In genomic region chr2:75432761-75433361, GRCh38 we compare ENCODE assay signal across 9 cellular contexts.
A peak's percentile ranks its signal among the peaks of the same experiment; 100 is the strongest.
DNase-seq lines count a peak whose midpoint lies in the region; ATAC-seq and TF ChIP-seq lines count a peak whose summit lies in the region.
"Had no signal": no experiment of that assay in that cellular context is flagged by ENCODE, and none has a peak within 500 bp of the region (broad histone marks: within the 10 kb centered on the region; RNA-seq: fewer than 3 reads in every experiment).

No MANE protein-coding gene starts in this region.

- H3K36me3 Mint-ChIP-seq in CD8-positive, alpha-beta memory T cell: no peaks in the 10 kb centered on the region
- H3K36me3 Mint-ChIP-seq in activated CD8-positive, alpha-beta T cell treated with anti-CD3 and anti-CD28 coated beads for 36 hours (ENCODE audit: low read depth): no peaks in the 10 kb centered on the region

- H3K4me3 Mint-ChIP-seq in CD8-positive, alpha-beta memory T cell: no peak overlapping the region
- no peak overlapping the region for H3K4me3 Mint-ChIP-seq in activated CD8-positive, alpha-beta T cell treated with anti-CD3 and anti-CD28 coated beads for 36 hours

- H2AFZ ChIP-seq in OCI-LY7 (ENCODE audit: low read length): peak overlapping the region; percentile 70

- H3K27ac ChIP-seq in OCI-LY7 (ENCODE audit: low read depth, low read length, poor library complexity, severe bottlenecking): no peak overlapping the region
- no peak overlapping the region for H3K27ac ChIP-seq in CD8-positive, alpha-beta memory T cell (ENCODE audit: low read depth, low read length)

- intact Hi-C loops in OCI-LY7 (cut with micrococcal nuclease; ENCODE audit: unreplicated experiment): no loop called here
- intact Hi-C loops in activated CD8-positive, alpha-beta T cell treated with anti-CD3 and anti-CD28 coated beads for 36 hours (cut with micrococcal nuclease): no loop called here

- H3K4me1 Mint-ChIP-seq in CD8-positive, alpha-beta memory T cell: no peaks in the 10 kb centered on the region
- no peaks in the 10 kb centered on the region for H3K4me1 Mint-ChIP-seq in activated CD8-positive, alpha-beta T cell treated with anti-CD3 and anti-CD28 coated beads for 36 hours (ENCODE audit: low read depth)

- no peak for TF ChIP-seq CTCF in OCI-LY7 (conservative IDR thresholded peaks at IDR 0.05; ENCODE audit: low read length)
- no peak for TF ChIP-seq CTCF in activated CD8-positive, alpha-beta T cell treated with anti-CD3 and anti-CD28 coated beads for 36 hours (IDR thresholded peaks at IDR 0.05)

- H4K20me1 ChIP-seq in OCI-LY7 (ENCODE audit: insufficient read depth, low read length): no peaks in the 10 kb centered on the region

- POLR2A ChIA-PET in OCI-LY7 (lab: Charles Lee): interaction anchor here (0.6 to 2.0 kb wide), 6 partner anchors 10 to 263 kb away, joined by 3 to 6 read pairs (median 3); no protein-coding TSS in a partner anchor
- POLR2A ChIA-PET in CD8-positive, alpha-beta memory T cell (lab: Charles Lee): no interaction called here
- POLR2A ChIA-PET in activated CD8-positive, alpha-beta T cell treated with anti-CD3 and anti-CD28 coated beads for 36 hours (lab: Charles Lee): interaction anchor here (0.5 kb wide), 1 partner anchor 478 kb away, joined by 3 read pairs; no protein-coding TSS in a partner anchor

- BruUV-seq in OCI-LY7 (replicated peaks; lab: Mats Ljungman, UMichigan): no TSS peak

- CTCF ChIA-PET in OCI-LY7 (lab: Charles Lee; ENCODE audit: unreplicated experiment): no interaction called here
- CTCF ChIA-PET in CD8-positive, alpha-beta memory T cell (lab: Charles Lee): no interaction called here
- CTCF ChIA-PET in activated CD8-positive, alpha-beta T cell treated with anti-CD3 and anti-CD28 coated beads for 36 hours (lab: Charles Lee): interaction anchor here (0.6 to 0.8 kb wide), 2 partner anchors 10 to 957 kb away, joined by 3 read pairs; no protein-coding TSS in a partner anchor

- H3K27ac Mint-ChIP-seq in CD8-positive, alpha-beta memory T cell: no peak overlapping the region
- H3K27ac Mint-ChIP-seq in activated CD8-positive, alpha-beta T cell treated with anti-CD3 and anti-CD28 coated beads for 36 hours: no peak overlapping the region

- peaks cover 0 to 6% (median 0%) of the 10 kb centered on the region in 5 donors for H3K9me3 Mint-ChIP-seq in CD8-positive, alpha-beta memory T cell
- H3K9me3 Mint-ChIP-seq in activated CD8-positive, alpha-beta T cell treated with anti-CD3 and anti-CD28 coated beads for 36 hours: no peaks in the 10 kb centered on the region

- no peaks in the 10 kb centered on the region for H3K36me3 ChIP-seq in OCI-LY7 (ENCODE audit: insufficient read depth, low read length)
- no peaks in the 10 kb centered on the region for H3K36me3 ChIP-seq in CD8-positive, alpha-beta memory T cell (ENCODE audit: insufficient read depth, low read length)

- peaks cover 57% of the 10 kb centered on the region for H3K4me1 ChIP-seq in OCI-LY7 (ENCODE audit: insufficient read depth, low read length, poor library complexity, severe bottlenecking)
- H3K4me1 ChIP-seq in CD8-positive, alpha-beta memory T cell (ENCODE audit: insufficient read depth, low read length): no peaks in the 10 kb centered on the region

- ATAC-seq in GM18873 (IDR thresholded peaks at IDR 0.05; ENCODE audit: low FRiP score, unreplicated experiment) (peak; percentile 78), HG02759 (IDR thresholded peaks at IDR 0.05; ENCODE audit: unreplicated experiment) (peak; percentile 86)
- no peak for ATAC-seq in activated CD8-positive, alpha-beta T cell treated with anti-CD3 and anti-CD28 coated beads for 36 hours

- peak overlapping the region; percentile 72 for H3K4me2 ChIP-seq in OCI-LY7 (ENCODE audit: low read length)

- H3K4me3 ChIP-seq in OCI-LY7 (ENCODE audit: low read depth, low read length, poor library complexity, severe bottlenecking): no peak overlapping the region
- H3K4me3 ChIP-seq in CD8-positive, alpha-beta memory T cell (ENCODE audit: low read length): no peak overlapping the region

- no peaks in the 10 kb centered on the region for H3K9me3 ChIP-seq in OCI-LY7 (ENCODE audit: low read length)
- no peaks in the 10 kb centered on the region for H3K9me3 ChIP-seq in CD8-positive, alpha-beta memory T cell (ENCODE audit: low read length)

- H3K27me3 Mint-ChIP-seq in CD8-positive, alpha-beta memory T cell: peaks cover 12 to 26% of the 10 kb centered on the region in 2 donors
- H3K27me3 Mint-ChIP-seq in activated CD8-positive, alpha-beta T cell treated with anti-CD3 and anti-CD28 coated beads for 36 hours: peaks cover 24% of the 10 kb centered on the region

- H3K79me2 ChIP-seq in OCI-LY7 (ENCODE audit: insufficient read depth, low read depth, low read length): no peaks in the 10 kb centered on the region

- H3K9me2 ChIP-seq in OCI-LY7 (ENCODE audit: insufficient read depth, low read length): no peaks in the 10 kb centered on the region

- DNase-seq in OCI-LY7 (ENCODE audit: low spot score) (peak; percentile 44), renal cortical epithelial cell (ENCODE audit: low read depth) (peak; percentile 96), SKM-1 (lab: John Stamatoyannopoulos, UW; ENCODE audit: unreplicated experiment) (no peak), T-helper 1 cell (no peak)
- no peak for DNase-seq in CD8-positive, alpha-beta memory T cell
- no peak for DNase-seq in activated CD8-positive, alpha-beta T cell treated with anti-CD3 and anti-CD28 coated beads for 36 hours
- DNase-seq: activated CD8-positive, alpha-beta memory T cell treated with anti-CD3 and anti-CD28 coated beads, Interleukin-2, amount 50 U/mL, for 4 hours had no signal

- H3K27me3 ChIP-seq in CD8-positive, alpha-beta memory T cell (ENCODE audit: insufficient read depth, low read length, poor library complexity, severe bottlenecking): no peaks in the 10 kb centered on the region

Comparison
In these comparisons a context has a peak if more than half of its experiments do, and no peak if none do; other contexts are left out.
1. DNase-seq: peak in OCI-LY7 (single experiment) and renal cortical epithelial cell (single experiment); none in SKM-1 (single experiment), CD8-positive, alpha-beta memory T cell (0 of 5), T-helper 1 cell (0 of 5) and activated CD8-positive, alpha-beta T cell treated with anti-CD3 and anti-CD28 coated beads for 36 hours (single experiment).